1 cellular context compared by ENCODE assay signal in genomic region chr15:56839099-56839498, GRCh38.
TF ChIP-seq lines count a peak whose summit lies in the region.

No MANE protein-coding gene starts in this region.

TF ChIP-seq in GM12878, 131 proteins besides CTCF, POLR2A, EP300 and RAD21 (continued from another document):
- no peak for TF ChIP-seq E4F1 (IDR thresholded peaks at IDR 0.05; ENCODE audit: borderline replicate concordance, partially characterized antibody)
- no peak for TF ChIP-seq PRDM15 (CRISPR knock-in tag; IDR thresholded peaks at IDR 0.05)
- no peak for TF ChIP-seq JUNB (IDR thresholded peaks at IDR 0.05)
- no peak for TF ChIP-seq KDM1A (IDR thresholded peaks at IDR 0.05; ENCODE audit: borderline replicate concordance)
- TF ChIP-seq DPF2 (IDR thresholded peaks at IDR 0.05), result no peak
- no peak for TF ChIP-seq MYC (IDR thresholded peaks at IDR 0.05; ENCODE audit: insufficient read depth, insufficient read length, insufficient replicate concordance, low read length, severe bottlenecking)
